ENCODE assay signal across 1 cellular context in the genomic region with DNA sequence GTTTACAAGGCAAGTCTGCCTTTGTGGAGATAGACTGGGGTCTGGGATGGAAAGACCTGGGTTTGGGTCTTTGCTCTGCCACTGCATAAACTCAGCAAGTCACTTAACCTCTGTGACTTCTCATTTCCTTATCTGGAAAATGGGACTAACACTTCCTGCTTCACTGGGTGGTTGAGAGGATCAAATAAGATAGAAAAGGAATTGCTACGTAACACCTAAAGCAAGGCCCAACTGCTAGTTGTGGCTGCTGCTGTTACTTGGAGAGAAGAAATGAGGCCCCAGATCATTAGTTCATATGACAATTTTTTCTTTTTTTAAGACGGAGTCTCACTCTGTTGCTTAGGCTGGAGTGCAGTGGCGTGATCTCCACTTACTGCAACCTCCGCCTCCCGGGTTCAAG.
TF ChIP-seq lines count a peak whose summit lies in the region.

No MANE protein-coding gene starts in this region.

TF ChIP-seq in K562, 482 proteins besides CTCF, POLR2A, EP300 and RAD21 (continued from another document and continues in another):
- TF ChIP-seq, protein P1, sequence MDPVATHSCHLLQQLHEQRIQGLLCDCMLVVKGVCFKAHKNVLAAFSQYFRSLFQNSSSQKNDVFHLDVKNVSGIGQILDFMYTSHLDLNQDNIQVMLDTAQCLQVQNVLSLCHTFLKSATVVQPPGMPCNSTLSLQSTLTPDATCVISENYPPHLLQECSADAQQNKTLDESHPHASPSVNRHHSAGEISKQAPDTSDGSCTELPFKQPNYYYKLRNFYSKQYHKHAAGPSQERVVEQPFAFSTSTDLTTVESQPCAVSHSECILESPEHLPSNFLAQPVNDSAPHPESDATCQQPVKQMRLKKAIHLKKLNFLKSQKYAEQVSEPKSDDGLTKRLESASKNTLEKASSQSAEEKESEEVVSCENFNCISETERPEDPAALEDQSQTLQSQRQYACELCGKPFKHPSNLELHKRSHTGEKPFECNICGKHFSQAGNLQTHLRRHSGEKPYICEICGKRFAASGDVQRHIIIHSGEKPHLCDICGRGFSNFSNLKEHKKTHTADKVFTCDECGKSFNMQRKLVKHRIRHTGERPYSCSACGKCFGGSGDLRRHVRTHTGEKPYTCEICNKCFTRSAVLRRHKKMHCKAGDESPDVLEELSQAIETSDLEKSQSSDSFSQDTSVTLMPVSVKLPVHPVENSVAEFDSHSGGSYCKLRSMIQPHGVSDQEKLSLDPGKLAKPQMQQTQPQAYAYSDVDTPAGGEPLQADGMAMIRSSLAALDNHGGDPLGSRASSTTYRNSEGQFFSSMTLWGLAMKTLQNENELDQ (CRISPR knock-in tag; IDR thresholded peaks at IDR 0.05; ENCODE audit: borderline replicate concordance): no peak
- TF ChIP-seq ZNF121 (CRISPR knock-in tag; conservative IDR thresholded peaks at IDR 0.05) (no peak), KAT8 (IDR thresholded peaks at IDR 0.05; ENCODE audit: low read depth) (no peak), RFX5 (IDR thresholded peaks at IDR 0.05; ENCODE audit: low read depth, low read length) (no peak), RB1 (IDR thresholded peaks at IDR 0.05; ENCODE audit: low read depth) (no peak), ETS2 (tag; IDR thresholded peaks at IDR 0.05; ENCODE audit: borderline replicate concordance, poor library complexity, severe bottlenecking) (no peak), NFATC3 (IDR thresholded peaks at IDR 0.05) (no peak), ZNF239 (CRISPR knock-in tag; IDR thresholded peaks at IDR 0.05) (0 out of 2 replicates have a peak, but pooled peaks have one; percentile 10), PURB (CRISPR knock-in tag; IDR thresholded peaks at IDR 0.05; ENCODE audit: low read depth) (no peak), SUPT5H (IDR thresholded peaks at IDR 0.05) (no peak), ATF1 (CRISPR knock-in tag; IDR thresholded peaks at IDR 0.05) (no peak), ATF1 (tag; IDR thresholded peaks at IDR 0.05) (peak; percentile 60), SNRNP70 (optimal IDR thresholded peaks at IDR 0.05; ENCODE audit: low read depth, low read length) (no peak), ZNF584 (CRISPR knock-in tag; IDR thresholded peaks at IDR 0.05; ENCODE audit: low read depth) (no peak), CHD4 (IDR thresholded peaks at IDR 0.05; ENCODE audit: insufficient read depth, insufficient replicate concordance, low read depth, low read length, poor library complexity, severe bottlenecking) (peak; percentile 41), MAFF (IDR thresholded peaks at IDR 0.05; ENCODE audit: low read length) (no peak), SP2 (IDR thresholded peaks at IDR 0.05; ENCODE audit: extremely low read depth, low read depth, low read length, poor library complexity, severe bottlenecking) (no peak), NFE2L1 (tag; IDR thresholded peaks at IDR 0.05; ENCODE audit: borderline replicate concordance, low read depth) (no peak), ZNF589 (CRISPR knock-in tag; IDR thresholded peaks at IDR 0.05; ENCODE audit: low read depth) (no peak), MYBL2 (IDR thresholded peaks at IDR 0.05; ENCODE audit: low read depth) (no peak), MYBL2 (CRISPR knock-in tag; IDR thresholded peaks at IDR 0.05; ENCODE audit: borderline replicate concordance) (no peak), THRAP3 (IDR thresholded peaks at IDR 0.05; ENCODE audit: borderline replicate concordance) (no peak), IFI16 (CRISPR knock-in tag; IDR thresholded peaks at IDR 0.05) (no peak), ZNF766 (CRISPR knock-in tag; conservative IDR thresholded peaks at IDR 0.05) (no peak), NEUROD1 (IDR thresholded peaks at IDR 0.05; ENCODE audit: borderline replicate concordance, low read depth, low read length, partially characterized antibody) (no peak), BCOR (IDR thresholded peaks at IDR 0.05) (no peak), SMARCA4 (IDR thresholded peaks at IDR 0.05) (no peak), SRF (CRISPR knock-in tag; IDR thresholded peaks at IDR 0.05) (peak in 1 of 2 experiments; percentile 88; a peak in 1 of 4 replicates), FOXK2 (conservative IDR thresholded peaks at IDR 0.05 in 1 of 2, IDR thresholded peaks at IDR 0.05 in 1 of 2; ENCODE audit: low read depth in 2 of 2) (no peak), DPF2 (IDR thresholded peaks at IDR 0.05) (peak; percentile 66), RBM25 (IDR thresholded peaks at IDR 0.05; ENCODE audit: low read depth, low read length, severe bottlenecking) (no peak)
- TF ChIP-seq, protein P2, sequence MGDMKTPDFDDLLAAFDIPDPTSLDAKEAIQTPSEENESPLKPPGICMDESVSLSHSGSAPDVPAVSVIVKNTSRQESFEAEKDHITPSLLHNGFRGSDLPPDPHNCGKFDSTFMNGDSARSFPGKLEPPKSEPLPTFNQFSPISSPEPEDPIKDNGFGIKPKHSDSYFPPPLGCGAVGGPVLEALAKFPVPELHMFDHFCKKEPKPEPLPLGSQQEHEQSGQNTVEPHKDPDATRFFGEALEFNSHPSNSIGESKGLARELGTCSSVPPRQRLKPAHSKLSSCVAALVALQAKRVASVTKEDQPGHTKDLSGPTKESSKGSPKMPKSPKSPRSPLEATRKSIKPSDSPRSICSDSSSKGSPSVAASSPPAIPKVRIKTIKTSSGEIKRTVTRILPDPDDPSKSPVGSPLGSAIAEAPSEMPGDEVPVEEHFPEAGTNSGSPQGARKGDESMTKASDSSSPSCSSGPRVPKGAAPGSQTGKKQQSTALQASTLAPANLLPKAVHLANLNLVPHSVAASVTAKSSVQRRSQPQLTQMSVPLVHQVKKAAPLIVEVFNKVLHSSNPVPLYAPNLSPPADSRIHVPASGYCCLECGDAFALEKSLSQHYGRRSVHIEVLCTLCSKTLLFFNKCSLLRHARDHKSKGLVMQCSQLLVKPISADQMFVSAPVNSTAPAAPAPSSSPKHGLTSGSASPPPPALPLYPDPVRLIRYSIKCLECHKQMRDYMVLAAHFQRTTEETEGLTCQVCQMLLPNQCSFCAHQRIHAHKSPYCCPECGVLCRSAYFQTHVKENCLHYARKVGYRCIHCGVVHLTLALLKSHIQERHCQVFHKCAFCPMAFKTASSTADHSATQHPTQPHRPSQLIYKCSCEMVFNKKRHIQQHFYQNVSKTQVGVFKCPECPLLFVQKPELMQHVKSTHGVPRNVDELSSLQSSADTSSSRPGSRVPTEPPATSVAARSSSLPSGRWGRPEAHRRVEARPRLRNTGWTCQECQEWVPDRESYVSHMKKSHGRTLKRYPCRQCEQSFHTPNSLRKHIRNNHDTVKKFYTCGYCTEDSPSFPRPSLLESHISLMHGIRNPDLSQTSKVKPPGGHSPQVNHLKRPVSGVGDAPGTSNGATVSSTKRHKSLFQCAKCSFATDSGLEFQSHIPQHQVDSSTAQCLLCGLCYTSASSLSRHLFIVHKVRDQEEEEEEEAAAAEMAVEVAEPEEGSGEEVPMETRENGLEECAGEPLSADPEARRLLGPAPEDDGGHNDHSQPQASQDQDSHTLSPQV (IDR thresholded peaks at IDR 0.05): peak; percentile 59
- TF ChIP-seq, protein P3, sequence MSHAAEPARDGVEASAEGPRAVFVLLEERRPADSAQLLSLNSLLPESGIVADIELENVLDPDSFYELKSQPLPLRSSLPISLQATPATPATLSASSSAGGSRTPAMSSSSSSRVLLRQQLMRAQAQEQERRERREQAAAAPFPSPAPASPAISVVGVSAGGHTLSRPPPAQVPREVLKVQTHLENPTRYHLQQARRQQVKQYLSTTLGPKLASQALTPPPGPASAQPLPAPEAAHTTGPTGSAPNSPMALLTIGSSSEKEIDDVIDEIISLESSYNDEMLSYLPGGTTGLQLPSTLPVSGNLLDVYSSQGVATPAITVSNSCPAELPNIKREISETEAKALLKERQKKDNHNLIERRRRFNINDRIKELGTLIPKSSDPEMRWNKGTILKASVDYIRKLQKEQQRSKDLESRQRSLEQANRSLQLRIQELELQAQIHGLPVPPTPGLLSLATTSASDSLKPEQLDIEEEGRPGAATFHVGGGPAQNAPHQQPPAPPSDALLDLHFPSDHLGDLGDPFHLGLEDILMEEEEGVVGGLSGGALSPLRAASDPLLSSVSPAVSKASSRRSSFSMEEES (CRISPR knock-in tag; IDR thresholded peaks at IDR 0.05): no peak
- TF ChIP-seq, protein P4, sequence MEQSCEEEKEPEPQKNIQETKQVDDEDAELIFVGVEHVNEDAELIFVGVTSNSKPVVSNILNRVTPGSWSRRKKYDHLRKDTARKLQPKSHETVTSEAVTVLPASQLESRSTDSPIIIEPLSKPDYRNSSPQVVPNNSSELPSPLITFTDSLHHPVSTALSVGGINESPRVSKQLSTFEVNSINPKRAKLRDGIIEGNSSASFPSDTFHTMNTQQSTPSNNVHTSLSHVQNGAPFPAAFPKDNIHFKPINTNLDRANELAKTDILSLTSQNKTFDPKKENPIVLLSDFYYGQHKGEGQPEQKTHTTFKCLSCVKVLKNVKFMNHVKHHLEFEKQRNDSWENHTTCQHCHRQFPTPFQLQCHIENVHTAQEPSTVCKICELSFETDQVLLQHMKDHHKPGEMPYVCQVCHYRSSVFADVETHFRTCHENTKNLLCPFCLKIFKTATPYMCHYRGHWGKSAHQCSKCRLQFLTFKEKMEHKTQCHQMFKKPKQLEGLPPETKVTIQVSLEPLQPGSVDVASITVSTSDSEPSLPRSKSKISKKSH (CRISPR knock-in tag; IDR thresholded peaks at IDR 0.05): no peak
- TF ChIP-seq, protein P5, sequence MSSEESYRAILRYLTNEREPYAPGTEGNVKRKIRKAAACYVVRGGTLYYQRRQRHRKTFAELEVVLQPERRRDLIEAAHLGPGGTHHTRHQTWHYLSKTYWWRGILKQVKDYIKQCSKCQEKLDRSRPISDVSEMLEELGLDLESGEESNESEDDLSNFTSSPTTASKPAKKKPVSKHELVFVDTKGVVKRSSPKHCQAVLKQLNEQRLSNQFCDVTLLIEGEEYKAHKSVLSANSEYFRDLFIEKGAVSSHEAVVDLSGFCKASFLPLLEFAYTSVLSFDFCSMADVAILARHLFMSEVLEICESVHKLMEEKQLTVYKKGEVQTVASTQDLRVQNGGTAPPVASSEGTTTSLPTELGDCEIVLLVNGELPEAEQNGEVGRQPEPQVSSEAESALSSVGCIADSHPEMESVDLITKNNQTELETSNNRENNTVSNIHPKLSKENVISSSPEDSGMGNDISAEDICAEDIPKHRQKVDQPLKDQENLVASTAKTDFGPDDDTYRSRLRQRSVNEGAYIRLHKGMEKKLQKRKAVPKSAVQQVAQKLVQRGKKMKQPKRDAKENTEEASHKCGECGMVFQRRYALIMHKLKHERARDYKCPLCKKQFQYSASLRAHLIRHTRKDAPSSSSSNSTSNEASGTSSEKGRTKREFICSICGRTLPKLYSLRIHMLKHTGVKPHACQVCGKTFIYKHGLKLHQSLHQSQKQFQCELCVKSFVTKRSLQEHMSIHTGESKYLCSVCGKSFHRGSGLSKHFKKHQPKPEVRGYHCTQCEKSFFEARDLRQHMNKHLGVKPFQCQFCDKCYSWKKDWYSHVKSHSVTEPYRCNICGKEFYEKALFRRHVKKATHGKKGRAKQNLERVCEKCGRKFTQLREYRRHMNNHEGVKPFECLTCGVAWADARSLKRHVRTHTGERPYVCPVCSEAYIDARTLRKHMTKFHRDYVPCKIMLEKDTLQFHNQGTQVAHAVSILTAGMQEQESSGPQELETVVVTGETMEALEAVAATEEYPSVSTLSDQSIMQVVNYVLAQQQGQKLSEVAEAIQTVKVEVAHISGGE (CRISPR knock-in tag; IDR thresholded peaks at IDR 0.05): no peak
- TF ChIP-seq, protein P6, sequence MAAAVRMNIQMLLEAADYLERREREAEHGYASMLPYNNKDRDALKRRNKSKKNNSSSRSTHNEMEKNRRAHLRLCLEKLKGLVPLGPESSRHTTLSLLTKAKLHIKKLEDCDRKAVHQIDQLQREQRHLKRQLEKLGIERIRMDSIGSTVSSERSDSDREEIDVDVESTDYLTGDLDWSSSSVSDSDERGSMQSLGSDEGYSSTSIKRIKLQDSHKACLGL (CRISPR knock-in tag; IDR thresholded peaks at IDR 0.05; ENCODE audit: borderline replicate concordance, poor library complexity, severe bottlenecking): no peak
- TF ChIP-seq, protein P7, sequence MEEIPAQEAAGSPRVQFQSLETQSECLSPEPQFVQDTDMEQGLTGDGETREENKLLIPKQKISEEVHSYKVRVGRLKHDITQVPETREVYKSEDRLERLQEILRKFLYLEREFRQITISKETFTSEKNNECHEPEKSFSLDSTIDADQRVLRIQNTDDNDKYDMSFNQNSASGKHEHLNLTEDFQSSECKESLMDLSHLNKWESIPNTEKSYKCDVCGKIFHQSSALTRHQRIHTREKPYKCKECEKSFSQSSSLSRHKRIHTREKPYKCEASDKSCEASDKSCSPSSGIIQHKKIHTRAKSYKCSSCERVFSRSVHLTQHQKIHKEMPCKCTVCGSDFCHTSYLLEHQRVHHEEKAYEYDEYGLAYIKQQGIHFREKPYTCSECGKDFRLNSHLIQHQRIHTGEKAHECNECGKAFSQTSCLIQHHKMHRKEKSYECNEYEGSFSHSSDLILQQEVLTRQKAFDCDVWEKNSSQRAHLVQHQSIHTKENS (CRISPR knock-in tag; IDR thresholded peaks at IDR 0.05): no peak
- TF ChIP-seq, protein P8, sequence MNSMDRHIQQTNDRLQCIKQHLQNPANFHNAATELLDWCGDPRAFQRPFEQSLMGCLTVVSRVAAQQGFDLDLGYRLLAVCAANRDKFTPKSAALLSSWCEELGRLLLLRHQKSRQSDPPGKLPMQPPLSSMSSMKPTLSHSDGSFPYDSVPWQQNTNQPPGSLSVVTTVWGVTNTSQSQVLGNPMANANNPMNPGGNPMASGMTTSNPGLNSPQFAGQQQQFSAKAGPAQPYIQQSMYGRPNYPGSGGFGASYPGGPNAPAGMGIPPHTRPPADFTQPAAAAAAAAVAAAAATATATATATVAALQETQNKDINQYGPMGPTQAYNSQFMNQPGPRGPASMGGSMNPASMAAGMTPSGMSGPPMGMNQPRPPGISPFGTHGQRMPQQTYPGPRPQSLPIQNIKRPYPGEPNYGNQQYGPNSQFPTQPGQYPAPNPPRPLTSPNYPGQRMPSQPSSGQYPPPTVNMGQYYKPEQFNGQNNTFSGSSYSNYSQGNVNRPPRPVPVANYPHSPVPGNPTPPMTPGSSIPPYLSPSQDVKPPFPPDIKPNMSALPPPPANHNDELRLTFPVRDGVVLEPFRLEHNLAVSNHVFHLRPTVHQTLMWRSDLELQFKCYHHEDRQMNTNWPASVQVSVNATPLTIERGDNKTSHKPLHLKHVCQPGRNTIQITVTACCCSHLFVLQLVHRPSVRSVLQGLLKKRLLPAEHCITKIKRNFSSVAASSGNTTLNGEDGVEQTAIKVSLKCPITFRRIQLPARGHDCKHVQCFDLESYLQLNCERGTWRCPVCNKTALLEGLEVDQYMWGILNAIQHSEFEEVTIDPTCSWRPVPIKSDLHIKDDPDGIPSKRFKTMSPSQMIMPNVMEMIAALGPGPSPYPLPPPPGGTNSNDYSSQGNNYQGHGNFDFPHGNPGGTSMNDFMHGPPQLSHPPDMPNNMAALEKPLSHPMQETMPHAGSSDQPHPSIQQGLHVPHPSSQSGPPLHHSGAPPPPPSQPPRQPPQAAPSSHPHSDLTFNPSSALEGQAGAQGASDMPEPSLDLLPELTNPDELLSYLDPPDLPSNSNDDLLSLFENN (IDR thresholded peaks at IDR 0.05; ENCODE audit: low read depth in 2 of 2, low read length in 2 of 2): no peak
- TF ChIP-seq, protein P9, sequence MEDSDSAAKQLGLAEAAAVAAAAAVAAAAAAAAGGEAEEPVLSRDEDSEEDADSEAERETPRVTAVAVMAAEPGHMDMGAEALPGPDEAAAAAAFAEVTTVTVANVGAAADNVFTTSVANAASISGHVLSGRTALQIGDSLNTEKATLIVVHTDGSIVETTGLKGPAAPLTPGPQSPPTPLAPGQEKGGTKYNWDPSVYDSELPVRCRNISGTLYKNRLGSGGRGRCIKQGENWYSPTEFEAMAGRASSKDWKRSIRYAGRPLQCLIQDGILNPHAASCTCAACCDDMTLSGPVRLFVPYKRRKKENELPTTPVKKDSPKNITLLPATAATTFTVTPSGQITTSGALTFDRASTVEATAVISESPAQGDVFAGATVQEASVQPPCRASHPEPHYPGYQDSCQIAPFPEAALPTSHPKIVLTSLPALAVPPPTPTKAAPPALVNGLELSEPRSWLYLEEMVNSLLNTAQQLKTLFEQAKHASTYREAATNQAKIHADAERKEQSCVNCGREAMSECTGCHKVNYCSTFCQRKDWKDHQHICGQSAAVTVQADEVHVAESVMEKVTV (CRISPR knock-in tag; IDR thresholded peaks at IDR 0.05): no peak
